Comparison of ENCODE assay signal across 1 cellular context in genomic region chr16:80611930-80612327, GRCh38.
TF ChIP-seq lines count a peak whose summit lies in the region.

No MANE protein-coding gene starts in this region.

TF ChIP-seq in IMR-90, 13 proteins besides CTCF, POLR2A, EP300 and RAD21 (continued from another document):
- no peak for TF ChIP-seq CHD1 (IDR thresholded peaks at IDR 0.05; ENCODE audit: low read depth, low read length)
- no peak for TF ChIP-seq MXI1 (IDR thresholded peaks at IDR 0.05; ENCODE audit: borderline replicate concordance, low read depth, low read length)
